Comparison of ENCODE assay signal across 1 cellular context in the genomic region with DNA sequence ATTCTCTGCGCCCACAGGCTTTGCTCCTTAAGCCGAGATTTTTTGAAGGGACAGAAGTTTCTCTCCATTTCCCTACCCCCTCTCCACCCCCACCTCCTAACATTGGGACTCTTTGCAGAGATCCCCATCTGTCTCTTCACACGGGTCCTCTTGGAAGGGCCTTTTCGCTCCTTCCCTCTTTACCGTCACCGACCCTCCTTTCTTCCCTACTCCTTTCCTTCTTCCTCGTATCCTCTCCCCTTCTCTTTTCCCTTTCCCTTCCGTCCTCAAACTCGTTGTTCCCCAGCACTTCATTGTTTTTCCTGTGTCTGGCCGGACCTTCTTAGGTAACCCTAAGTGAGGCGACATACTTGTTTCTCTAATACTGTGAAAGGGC.
TF ChIP-seq lines count a peak whose summit lies in the region.

No MANE protein-coding gene starts in this region.

TF ChIP-seq in GM12878, 131 proteins besides CTCF, POLR2A, EP300 and RAD21:
- TF ChIP-seq, protein P1, sequence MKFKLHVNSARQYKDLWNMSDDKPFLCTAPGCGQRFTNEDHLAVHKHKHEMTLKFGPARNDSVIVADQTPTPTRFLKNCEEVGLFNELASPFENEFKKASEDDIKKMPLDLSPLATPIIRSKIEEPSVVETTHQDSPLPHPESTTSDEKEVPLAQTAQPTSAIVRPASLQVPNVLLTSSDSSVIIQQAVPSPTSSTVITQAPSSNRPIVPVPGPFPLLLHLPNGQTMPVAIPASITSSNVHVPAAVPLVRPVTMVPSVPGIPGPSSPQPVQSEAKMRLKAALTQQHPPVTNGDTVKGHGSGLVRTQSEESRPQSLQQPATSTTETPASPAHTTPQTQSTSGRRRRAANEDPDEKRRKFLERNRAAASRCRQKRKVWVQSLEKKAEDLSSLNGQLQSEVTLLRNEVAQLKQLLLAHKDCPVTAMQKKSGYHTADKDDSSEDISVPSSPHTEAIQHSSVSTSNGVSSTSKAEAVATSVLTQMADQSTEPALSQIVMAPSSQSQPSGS (IDR thresholded peaks at IDR 0.05; ENCODE audit: low read length) = no peak
- TF ChIP-seq BMI1 (IDR thresholded peaks at IDR 0.05; ENCODE audit: borderline replicate concordance) (no peak), HDGF (IDR thresholded peaks at IDR 0.05) (no peak; the same call in 1 of the 2 replicates), BACH1 (IDR thresholded peaks at IDR 0.05; ENCODE audit: borderline replicate concordance) (no peak), PAX5 (IDR thresholded peaks at IDR 0.05; ENCODE audit: borderline replicate concordance, low read depth, low read length) (no peak), YY1 (IDR thresholded peaks at IDR 0.05; ENCODE audit: low read depth, low read length) (no peak), JUND (IDR thresholded peaks at IDR 0.05; ENCODE audit: low read depth, low read length) (no peak), SRF (IDR thresholded peaks at IDR 0.05; ENCODE audit: low read depth in 2 of 2, low read length in 2 of 2) (no peak), KDM1A (IDR thresholded peaks at IDR 0.05; ENCODE audit: borderline replicate concordance) (no peak), MXI1 (IDR thresholded peaks at IDR 0.05; ENCODE audit: low read depth, low read length) (no peak)
- TF ChIP-seq, protein P2, sequence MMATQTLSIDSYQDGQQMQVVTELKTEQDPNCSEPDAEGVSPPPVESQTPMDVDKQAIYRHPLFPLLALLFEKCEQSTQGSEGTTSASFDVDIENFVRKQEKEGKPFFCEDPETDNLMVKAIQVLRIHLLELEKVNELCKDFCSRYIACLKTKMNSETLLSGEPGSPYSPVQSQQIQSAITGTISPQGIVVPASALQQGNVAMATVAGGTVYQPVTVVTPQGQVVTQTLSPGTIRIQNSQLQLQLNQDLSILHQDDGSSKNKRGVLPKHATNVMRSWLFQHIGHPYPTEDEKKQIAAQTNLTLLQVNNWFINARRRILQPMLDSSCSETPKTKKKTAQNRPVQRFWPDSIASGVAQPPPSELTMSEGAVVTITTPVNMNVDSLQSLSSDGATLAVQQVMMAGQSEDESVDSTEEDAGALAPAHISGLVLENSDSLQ (IDR thresholded peaks at IDR 0.05) = no peak
- TF ChIP-seq, protein P3, sequence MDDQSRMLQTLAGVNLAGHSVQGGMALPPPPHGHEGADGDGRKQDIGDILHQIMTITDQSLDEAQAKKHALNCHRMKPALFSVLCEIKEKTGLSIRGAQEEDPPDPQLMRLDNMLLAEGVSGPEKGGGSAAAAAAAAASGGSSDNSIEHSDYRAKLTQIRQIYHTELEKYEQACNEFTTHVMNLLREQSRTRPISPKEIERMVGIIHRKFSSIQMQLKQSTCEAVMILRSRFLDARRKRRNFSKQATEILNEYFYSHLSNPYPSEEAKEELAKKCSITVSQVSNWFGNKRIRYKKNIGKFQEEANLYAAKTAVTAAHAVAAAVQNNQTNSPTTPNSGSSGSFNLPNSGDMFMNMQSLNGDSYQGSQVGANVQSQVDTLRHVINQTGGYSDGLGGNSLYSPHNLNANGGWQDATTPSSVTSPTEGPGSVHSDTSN (IDR thresholded peaks at IDR 0.05; ENCODE audit: insufficient replicate concordance, low read depth, low read length) = no peak
